Comparison of ENCODE assay signal across 18 cellular contexts in the genomic region with DNA sequence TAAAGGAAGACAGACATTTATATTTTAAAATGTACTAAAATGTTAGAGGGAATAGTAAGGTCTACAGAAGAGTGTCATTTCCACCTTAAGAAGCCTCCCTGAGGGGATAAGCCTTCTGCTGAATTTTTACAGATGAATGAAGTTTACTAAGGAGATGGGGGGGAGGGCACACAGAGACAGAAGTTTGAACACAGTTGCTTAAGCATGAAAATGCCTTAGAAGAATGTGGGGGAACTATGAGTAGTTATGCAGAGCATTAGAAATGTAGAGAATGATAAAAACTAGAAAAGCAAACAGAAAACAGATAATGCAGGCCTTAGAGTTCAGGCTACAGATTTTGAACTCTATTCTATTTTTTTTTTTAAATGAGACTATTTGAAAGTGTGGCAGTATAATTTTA.
DNase-seq lines count a peak whose midpoint lies in the region; ATAC-seq and TF ChIP-seq lines count a peak whose summit lies in the region.
"Had no signal": no experiment of that assay in that cellular context is flagged by ENCODE, and none has a peak within 500 bp of the region (broad histone marks: within the 10 kb centered on the region; RNA-seq: fewer than 3 reads in every experiment).

No MANE protein-coding gene starts in this region.

- DNase-seq in HAP-1 (ENCODE audit: low spot score in 2 of 2) (peak; percentile 19 to 23), amniotic epithelial cell (ENCODE audit: low read depth) (peak; percentile 57), iris pigment epithelial cell (ENCODE audit: low read depth) (peak; percentile 58), renal cortical epithelial cell (ENCODE audit: low read depth) (peak; percentile 18), adrenal gland (no peak)
- no peak for DNase-seq in activated CD4-positive, alpha-beta T cell treated with anti-CD3 and anti-CD28 coated beads for 48 hours
- DNase-seq: MM.1S; NCI-H1048; NCI-H1417 treated with DMSO at 0.1 percent for 48 hours; NCI-H187 treated with DMSO at 0.1 percent for 48 hours; NCI-H345; NCI-H524; NCI-H774; NK-92 treated with Interleukin-12 subunit alpha and Interleukin-12 subunit beta, amount 100 ng/mL, for 24 hours; SHP77 treated with DMSO at 0.1 percent for 48 hours had no signal

- H3K4me3 ChIP-seq in HAP-1 = no peak overlapping the region
- no peak overlapping the region for H3K4me3 ChIP-seq in adrenal gland
- H3K4me3 ChIP-seq: A549 had no signal

- H3K27me3 ChIP-seq in HAP-1 (ENCODE audit: low read depth) = no peaks in the 10 kb centered on the region
- H3K27me3 ChIP-seq in adrenal gland = no peaks in the 10 kb centered on the region

- ATAC-seq in GM18505 (IDR thresholded peaks at IDR 0.05; ENCODE audit: unreplicated experiment) = no peak
- ATAC-seq: A549 had no signal

- intact Hi-C loops in adrenal gland (cut with DNase I) = no loop called here

- in situ Hi-C loops in HAP-1 (cut with MboI; ENCODE audit: low sequenced_read_pairs) = no loop called here

- H3K36me3 ChIP-seq in HAP-1 (replicated peaks) (no peaks in the 10 kb centered on the region), adrenal gland (replicated peaks in 1 of 2) (no peaks in the 10 kb centered on the region)

- H3K9me3 ChIP-seq in HAP-1 (no peaks in the 10 kb centered on the region; the same call in 1 of the 2 replicates), adrenal gland (replicated peaks in 1 of 3) (no peaks in the 10 kb centered on the region)
- H3K9me3 ChIP-seq: A549 had no signal

- no peak for TF ChIP-seq CTCF in adrenal gland (IDR thresholded peaks at IDR 0.05)

- H3K4me1 ChIP-seq in HAP-1 (peaks cover 9% of the 10 kb centered on the region), adrenal gland (replicated peaks in 1 of 2) (peaks cover 0 to 9% of the 10 kb centered on the region in 2 donors)
- H3K4me1 ChIP-seq: A549 had no signal

- no peak overlapping the region for H3K27ac ChIP-seq in adrenal gland
- H3K27ac ChIP-seq: A549, RWPE1 had no signal

- no peak for TF ChIP-seq POLR2A in GM18505 (IDR thresholded peaks at IDR 0.05; ENCODE audit: borderline replicate concordance, extremely low read depth, insufficient read depth, insufficient read length)
- no peak for TF ChIP-seq POLR2A in adrenal gland (IDR thresholded peaks at IDR 0.05)

Comparison
In these comparisons a context has a peak if more than half of its experiments do, and no peak if none do; other contexts are left out.
1. DNase-seq: peak in HAP-1 (2 of 2), amniotic epithelial cell (single experiment), iris pigment epithelial cell (single experiment) and renal cortical epithelial cell (single experiment); none in adrenal gland (0 of 7) and activated CD4-positive, alpha-beta T cell treated with anti-CD3 and anti-CD28 coated beads for 48 hours (single experiment).